ENCODE assay signal across 8 cellular contexts in the genomic region with DNA sequence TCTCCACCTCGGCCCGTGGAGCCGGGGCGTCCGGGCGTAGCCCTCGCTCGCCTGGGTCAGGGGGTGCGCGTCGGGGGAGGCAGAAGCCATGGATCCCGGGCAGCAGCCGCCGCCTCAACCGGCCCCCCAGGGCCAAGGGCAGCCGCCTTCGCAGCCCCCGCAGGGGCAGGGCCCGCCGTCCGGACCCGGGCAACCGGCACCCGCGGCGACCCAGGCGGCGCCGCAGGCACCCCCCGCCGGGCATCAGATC. TPM values are rescaled to one million over a fixed set of nuclear protein-coding genes. Genes with fewer than 3 reads are reported as not detected.
A peak's percentile ranks its signal among the peaks of the same experiment; 100 is the strongest.
DNase-seq lines count a peak whose midpoint lies in the region; FAIRE-seq and TF ChIP-seq lines count a peak whose summit lies in the region.

No MANE protein-coding gene starts in this region.

- peaks cover 2 to 11% of the 10 kb centered on the region in 2 donors for H3K4me1 ChIP-seq in kidney (ENCODE audit: control insufficient read depth in 1 of 2, insufficient read depth in 1 of 2, low read depth in 1 of 2, low read length in 2 of 2)
- H3K4me1 ChIP-seq in thyroid gland = peaks cover 26 to 29% of the 10 kb centered on the region in 2 donors

- H3K36me3 ChIP-seq in kidney (ENCODE audit: control insufficient read depth in 1 of 2, insufficient read depth in 2 of 2, low read length in 2 of 2) = no peaks in the 10 kb centered on the region
- H3K36me3 ChIP-seq in thyroid gland = no peaks in the 10 kb centered on the region

- no peak for TF ChIP-seq POLR2A in thyroid gland (IDR thresholded peaks at IDR 0.05)

- H3K9me3 ChIP-seq in kidney (ENCODE audit: control insufficient read depth in 1 of 2, low read length in 2 of 2) (no peaks in the 10 kb centered on the region), thyroid gland (no peaks in the 10 kb centered on the region)

- WGBS in thyroid gland, 2 donors = 0% methylated on average over 6 of the region's 31 CpGs; no CpG with 5 or more reads in 1 of the 2 donors

- intact Hi-C loops in Calu3 (cut with micrococcal nuclease; ENCODE audit: unreplicated experiment) (loop anchor here (5.0 kb wide), 2 partner anchors 117 to 193 kb away; a partner anchor contains a TSS), kidney (cut with DNase I) (no loop called here), thyroid gland (cut with DNase I) (no loop called here)

- FAIRE-seq in kidney (lab: Jason Lieb, UNC) = no peak

- TF ChIP-seq CTCF in Calu3 (IDR thresholded peaks at IDR 0.05; ENCODE audit: unreplicated experiment) = no peak
- no peak for TF ChIP-seq CTCF in HFF-Myc (IDR thresholded peaks at IDR 0.05; ENCODE audit: low read depth, low read length, missing control alignments)
- no peak for TF ChIP-seq CTCF in kidney (IDR thresholded peaks at IDR 0.05; ENCODE audit: borderline replicate concordance, extremely low read depth, insufficient read depth)
- TF ChIP-seq CTCF in thyroid gland (IDR thresholded peaks at IDR 0.05) = no peak

- peak overlapping the region; percentile 74 to 82 for H3K9ac ChIP-seq in kidney (ENCODE audit: low read length in 2 of 2)

- DNase-seq in Calu3 = no peak
- DNase-seq in HFF-Myc (ENCODE audit: extremely low read depth, low read depth) = no peak
- peak; percentile 56 for DNase-seq in activated CD8-positive, alpha-beta memory T cell treated with anti-CD3 and anti-CD28 coated beads, Interleukin-2, amount 50 U/mL, for 48 hours
- peak; percentile 82 for DNase-seq in kidney
- no peak for DNase-seq in thyroid gland
- DNase-seq in SHP77 (lab: John Stamatoyannopoulos, UW) = no peak
- no peak for DNase-seq in mucosa of gallbladder (ENCODE audit: low spot score)
- no peak for DNase-seq in NCI-H510A (lab: John Stamatoyannopoulos, UW)

- CTCF ChIA-PET in Calu3 (lab: Charles Lee) = interaction anchor here (0.6 kb wide), 1 partner anchor 246 kb away, joined by 5 read pairs; no protein-coding TSS in a partner anchor

- H3K27me3 ChIP-seq in thyroid gland = no peaks in the 10 kb centered on the region

- peaks cover 37% of the 10 kb centered on the region for H3K36me3 Mint-ChIP-seq in Calu3 (ENCODE audit: insufficient read depth, unreplicated experiment)

- no peaks in the 10 kb centered on the region for H3K27me3 Mint-ChIP-seq in Calu3 (ENCODE audit: unreplicated experiment)

- H3K27ac ChIP-seq in kidney (ENCODE audit: low read depth in 2 of 2, low read length in 2 of 2) (peak overlapping the region; percentile 97 to 98), thyroid gland (peak overlapping the region; percentile 97 to 100 (median 99))

- peak overlapping the region; percentile 99 for H3K4me3 Mint-ChIP-seq in Calu3 (ENCODE audit: low read depth, unreplicated experiment)

- peaks cover 13% of the 10 kb centered on the region for H3K4me1 Mint-ChIP-seq in Calu3 (ENCODE audit: low read depth, unreplicated experiment)

- BruUV-seq in Calu3 (replicated peaks; lab: Mats Ljungman, UMichigan) = no TSS peak

- H3K27ac Mint-ChIP-seq in Calu3 (ENCODE audit: unreplicated experiment) = peak overlapping the region; percentile 99

- no peaks in the 10 kb centered on the region for H3K9me3 Mint-ChIP-seq in Calu3 (ENCODE audit: low read depth, unreplicated experiment)

- H3K4me3 ChIP-seq in HFF-Myc (replicated peaks; ENCODE audit: low read depth, low read length) = peak overlapping the region; percentile 87
- H3K4me3 ChIP-seq in kidney (ENCODE audit: low read length in 2 of 2) = peak overlapping the region; percentile 66 to 74
- peak overlapping the region; percentile 73 to 96 (median 95) for H3K4me3 ChIP-seq in thyroid gland (replicated peaks in 1 of 3)

RNA-seq across cellular contexts. Expression of a gene that starts 0.4 kb away (rescaled TPM):
- total RNA-seq in Calu3 (2022) (57.5 and 64.7 TPM in 2 replicates), kidney (106 TPM), thyroid gland (100 to 1,000 TPM; 162 to 202 (median 176) TPM), mucosa of gallbladder (154 TPM)
- polyA plus RNA-seq in kidney (ENCODE audit: insufficient read depth, low read depth, low replicate concordance) = 21.5 TPM

Comparison
In these comparisons a context has a peak if more than half of its experiments do, and no peak if none do; other contexts are left out.
1. DNase-seq: peak in activated CD8-positive, alpha-beta memory T cell treated with anti-CD3 and anti-CD28 coated beads, Interleukin-2, amount 50 U/mL, for 48 hours (single experiment) and kidney (single experiment); none in Calu3 (single experiment), HFF-Myc (single experiment), thyroid gland (0 of 2), SHP77 (0 of 2), mucosa of gallbladder (single experiment) and NCI-H510A (single experiment).
2. Peak in every context shown above with its lines, with median percentiles within 50 percentile points of each other: H3K4me3 ChIP-seq.